Comparison of ENCODE assay signal across 8 cellular contexts in the genomic region with DNA sequence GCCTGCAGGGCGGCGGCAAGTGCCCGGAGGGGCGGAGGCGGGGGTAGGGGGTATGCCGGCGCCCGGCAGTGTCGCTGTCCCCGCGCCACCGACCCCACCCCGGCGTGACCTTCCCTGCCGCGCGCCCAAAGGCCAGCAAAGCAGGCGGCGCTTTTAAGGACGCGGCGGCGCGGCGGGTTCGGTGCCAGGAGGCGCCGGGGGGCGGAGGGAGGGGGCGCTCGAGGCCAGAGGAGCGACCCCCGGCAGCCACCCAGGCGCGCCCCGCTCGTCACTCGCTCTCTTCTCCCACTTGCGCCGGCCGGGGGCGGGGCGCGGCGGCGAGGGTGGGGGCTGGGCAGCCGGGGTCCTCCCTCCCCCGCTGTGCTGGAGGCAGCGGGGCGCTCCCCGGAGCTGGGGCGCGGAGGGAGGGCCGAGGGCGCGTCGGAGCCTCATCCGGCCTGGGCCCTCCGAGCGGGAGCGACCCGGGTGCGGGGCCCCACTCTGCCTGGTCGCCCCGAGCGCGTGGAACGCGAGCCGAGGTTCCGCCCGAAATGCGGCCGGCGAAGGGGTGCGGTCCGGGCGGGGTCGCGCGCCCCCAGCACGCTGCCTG. TPM values are rescaled to one million over a fixed set of nuclear protein-coding genes. Genes with fewer than 3 reads are reported as not detected.
DNase-seq lines count a peak whose midpoint lies in the region; ATAC-seq, FAIRE-seq and TF ChIP-seq lines count a peak whose summit lies in the region.

No MANE protein-coding gene starts in this region.

- no peaks in the 10 kb centered on the region for H3K79me2 ChIP-seq in MM.1S (ENCODE audit: low read length)

- peak; percentile 17 to 69 for ATAC-seq in upper lobe of left lung (ENCODE audit: low FRiP score in 2 of 2)

- H3K9me3 ChIP-seq in MM.1S (replicated peaks; ENCODE audit: insufficient read depth, low read length), result no peaks in the 10 kb centered on the region
- H3K9me3 ChIP-seq in mesodermal cell (ENCODE audit: control insufficient read depth, low read length), result no peaks in the 10 kb centered on the region
- H3K9me3 ChIP-seq in upper lobe of left lung, result no peaks in the 10 kb centered on the region

- H3K36me3 ChIP-seq in MM.1S (replicated peaks; ENCODE audit: insufficient read depth, low read length), result no peaks in the 10 kb centered on the region
- peaks cover 5% of the 10 kb centered on the region for H3K36me3 ChIP-seq in mesodermal cell (ENCODE audit: control insufficient read depth, insufficient read depth, low read length)
- H3K36me3 ChIP-seq in upper lobe of left lung, result no peaks in the 10 kb centered on the region

- H3K4me3 ChIP-seq in MM.1S (ENCODE audit: low read length) (peak overlapping the region; percentile 48; the same call in 1 of the 2 replicates), dorsolateral prefrontal cortex (peak overlapping the region; percentile 37 to 91 (median 77)), mesodermal cell (ENCODE audit: extremely low read depth, insufficient read depth, low read length, poor library complexity, severe bottlenecking) (peak overlapping the region; percentile 46), upper lobe of left lung (peak overlapping the region; percentile 37 to 83 (median 72))

- no peak overlapping the region for H3K9ac ChIP-seq in MM.1S (ENCODE audit: low read length)

- TF ChIP-seq EP300 in upper lobe of left lung (IDR thresholded peaks at IDR 0.05), result no peak

- no peak for TF ChIP-seq CTCF in MM.1S (IDR thresholded peaks at IDR 0.05; ENCODE audit: low read length)
- TF ChIP-seq CTCF in dorsolateral prefrontal cortex (IDR thresholded peaks at IDR 0.05 in 54 of 56, conservative IDR thresholded peaks at IDR 0.05 in 2 of 56; ENCODE audit: low read depth in 1 of 56, partially characterized antibody in 56 of 56), result peak in 19 of 56 donors; percentile 5 to 45 (median 18)
- peak in 2 of 6 experiments; percentile 8 to 9 for TF ChIP-seq CTCF in upper lobe of left lung (IDR thresholded peaks at IDR 0.05)

- no peaks in the 10 kb centered on the region for H3K9me2 ChIP-seq in MM.1S (replicated peaks; ENCODE audit: insufficient read depth, low read length)

- DNase-seq in C1 segment of cervical spinal cord (lab: John Stamatoyannopoulos, UW) (peak in 11 of 14 donors; percentile 41 to 83 (median 60)), MM.1S (no peak), dorsolateral prefrontal cortex (peak in 7 of 10 donors; percentile 58 to 82 (median 70)), upper lobe of left lung (peak in 1 of 2 donors; percentile 93), RKO (ENCODE audit: low spot score) (no peak), GM12891 (ENCODE audit: insufficient read length, low spot score) (no peak), NCI-H2196 (lab: John Stamatoyannopoulos, UW; ENCODE audit: unreplicated experiment) (no peak)

- H3K27ac ChIP-seq in MM.1S (ENCODE audit: low read length), result no peak overlapping the region
- H3K27ac ChIP-seq in dorsolateral prefrontal cortex, result peak overlapping the region; percentile 93 to 100 (median 99)
- peak overlapping the region; percentile 86 for H3K27ac ChIP-seq in mesodermal cell (ENCODE audit: low read depth, low read length, severe bottlenecking)
- peak overlapping the region; percentile 95 to 98 (median 96) for H3K27ac ChIP-seq in upper lobe of left lung

- no peaks in the 10 kb centered on the region for H3F3A ChIP-seq in MM.1S (ENCODE audit: insufficient read depth, low read length)

- 1% methylated on average over 53 to 76 of the region's 82 CpGs for WGBS in mesodermal cell (ENCODE audit: insufficient coverage in 2 of 2), 2 experiments
- WGBS in upper lobe of left lung, 2 donors, result 0% methylated on average over 23 of the region's 82 CpGs; no CpG with 5 or more reads in 1 of the 2 donors

- no peaks in the 10 kb centered on the region for H4K20me1 ChIP-seq in MM.1S (ENCODE audit: insufficient read depth, low read length)

- H3K4me1 ChIP-seq in MM.1S (ENCODE audit: low read length), result no peaks in the 10 kb centered on the region
- H3K4me1 ChIP-seq in mesodermal cell (ENCODE audit: control insufficient read depth, insufficient read depth, low read length, poor library complexity, severe bottlenecking), result peaks cover 46% of the 10 kb centered on the region
- H3K4me1 ChIP-seq in upper lobe of left lung, result peaks cover 32 to 58% (median 39%) of the 10 kb centered on the region in 4 donors

- intact Hi-C loops in dorsolateral prefrontal cortex (cut with DNase I), result no loop called here

- no peak overlapping the region for H2AFZ ChIP-seq in MM.1S (ENCODE audit: low read length)

- TF ChIP-seq POLR2A in upper lobe of left lung (IDR thresholded peaks at IDR 0.05) (peak in 1 of 4 donors; percentile 75), GM12891 (IDR thresholded peaks at IDR 0.05; ENCODE audit: low read depth, low read length) (no peak)

- no peak for FAIRE-seq in GM12891 (lab: Jason Lieb, UNC)

- H3K27me3 ChIP-seq in MM.1S (replicated peaks; ENCODE audit: insufficient read depth, low read length), result peaks cover 93% of the 10 kb centered on the region
- no peaks in the 10 kb centered on the region for H3K27me3 ChIP-seq in dorsolateral prefrontal cortex
- H3K27me3 ChIP-seq in upper lobe of left lung, result peaks cover 0 to 12% (median 0%) of the 10 kb centered on the region in 4 donors

- peak overlapping the region; percentile 81 for H3K4me2 ChIP-seq in MM.1S (ENCODE audit: low read depth, low read length)

TF ChIP-seq in GM12891, 5 proteins besides CTCF, POLR2A, EP300 and RAD21:
- TF ChIP-seq POU2F2 (IDR thresholded peaks at IDR 0.05; ENCODE audit: low read depth, low read length) (no peak), SPI1 (IDR thresholded peaks at IDR 0.05; ENCODE audit: low read depth, low read length) (no peak), POLR2AphosphoS5 (IDR thresholded peaks at IDR 0.05; ENCODE audit: low read depth, low read length) (no peak), PAX5 (IDR thresholded peaks at IDR 0.05; ENCODE audit: insufficient read depth, low read length, severe bottlenecking) (no peak), TAF1 (IDR thresholded peaks at IDR 0.05; ENCODE audit: low read depth, low read length) (no peak)

RNA-seq across cellular contexts. Expression of a gene that starts 8.5 kb away (rescaled TPM):
- total RNA-seq in dorsolateral prefrontal cortex (10 to 100 TPM; 25.1 to 66.1 (median 38.0) TPM), upper lobe of left lung (10 to 100 TPM in 5 of 6 donors, 1 to 10 TPM in 1; 8.2 to 81.7 (median 21.0) TPM)
- 29.9 TPM for polyA plus RNA-seq in mesodermal cell (2013, experiment 1 of 2)
- polyA plus RNA-seq in mesodermal cell (2013, experiment 2 of 2), result 21.6 TPM
- polyA plus RNA-seq in GM12891 (2012; ENCODE audit: low read depth, missing spikeins), result 0.01 TPM

Comparison
In these comparisons a context has a peak if more than half of its experiments do, and no peak if none do; other contexts are left out.
1. DNase-seq: peak in C1 segment of cervical spinal cord (11 of 14) and dorsolateral prefrontal cortex (7 of 10); none in MM.1S (single experiment), RKO (single experiment), GM12891 (single experiment) and NCI-H2196 (single experiment).
2. Peak in every context shown above with its lines, with median percentiles within 50 percentile points of each other: H3K4me3 ChIP-seq.